ENCODE assay signal across 26 cellular contexts in the genomic region with DNA sequence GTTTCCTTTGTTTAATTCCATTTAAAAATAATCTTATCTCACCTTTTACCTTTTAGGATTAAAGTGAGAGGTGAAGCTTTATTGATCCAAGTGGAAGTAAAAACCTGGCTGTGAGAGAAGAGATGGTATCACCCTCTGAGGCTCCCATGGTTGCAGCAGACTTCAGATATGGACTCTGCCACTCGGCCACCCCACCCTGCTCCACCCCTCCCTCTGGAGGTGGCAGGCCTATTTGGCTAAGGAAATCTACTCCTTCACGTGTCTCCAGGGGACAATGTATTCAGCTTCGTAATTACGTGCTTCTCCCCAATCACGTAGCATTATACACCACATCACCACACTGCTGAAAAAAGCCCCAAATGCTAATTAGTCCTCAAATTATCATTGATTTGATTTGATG.
"Had no signal": no experiment of that assay in that cellular context is flagged by ENCODE, and none has a peak within 500 bp of the region (broad histone marks: within the 10 kb centered on the region; RNA-seq: fewer than 3 reads in every experiment).

No MANE protein-coding gene starts in this region.

- ATAC-seq: activated CD4-positive, CD25-positive, alpha-beta regulatory T cell treated with anti-CD3 and anti-CD28 coated beads, Interleukin-2, amount 50 U/mL, for 24 hours; activated CD8-positive, alpha-beta memory T cell treated with anti-CD3 and anti-CD28 coated beads, Interleukin-2, amount 10 ng/mL, durations not matched to agents 7 days and 5 days; activated CD8-positive, alpha-beta T cell treated with anti-CD3 and anti-CD28 coated beads for 36 hours; gastrocnemius medialis; left colon had no signal

- DNase-seq: activated CD4-positive, alpha-beta T cell treated with anti-CD3 and anti-CD28 coated beads, Interleukin-2, amount 10 ng/mL, durations not matched to agents 24 days and 14 days; activated CD8-positive, alpha-beta memory T cell treated with anti-CD3 and anti-CD28 coated beads, Interleukin-2, amount 10 ng/mL, durations not matched to agents 7 days and 5 days; activated CD8-positive, alpha-beta T cell treated with anti-CD3 and anti-CD28 coated beads for 36 hours; activated gamma-delta T cell treated with Interleukin-2 at 50 U/mL for 16 hours; activated T-cell treated with anti-CD3 and anti-CD28 coated beads for 4 hours; adrenal gland; colonic mucosa; gastrocnemius medialis; head of caudate nucleus; islet precursor cell; left colon; mesenchymal stem cell; naive B cell; ovary; stimulated activated CD4-positive, alpha-beta T cell treated with anti-CD3 and anti-CD28 coated beads, Interleukin-2, amount 100 ng/mL, for 48 hours; stimulated activated CD8-positive, alpha-beta memory T cell treated with anti-CD3 and anti-CD28 coated beads, Interleukin-4, amount 100 ng/mL, for 48 hours; stimulated activated naive CD4-positive, alpha-beta T cell; upper lobe of left lung had no signal

- H3K4me1 Mint-ChIP-seq: naive B cell had no signal

- H3K9me3 Mint-ChIP-seq: activated CD4-positive, alpha-beta T cell treated with anti-CD3 and anti-CD28 coated beads, Interleukin-2, amount 10 ng/mL, durations not matched to agents 24 days and 14 days had no signal

- H3K4me3 Mint-ChIP-seq: activated CD4-positive, alpha-beta T cell treated with anti-CD3 and anti-CD28 coated beads, Interleukin-2, amount 10 ng/mL, durations not matched to agents 24 days and 14 days; activated CD8-positive, alpha-beta memory T cell treated with anti-CD3 and anti-CD28 coated beads, Interleukin-2, amount 10 ng/mL, durations not matched to agents 7 days and 5 days; activated CD8-positive, alpha-beta T cell treated with anti-CD3 and anti-CD28 coated beads for 36 hours; activated naive CD8-positive, alpha-beta T cell; central memory CD8-positive, alpha-beta T cell; naive B cell had no signal

- H3K27me3 Mint-ChIP-seq: activated CD4-positive, alpha-beta T cell treated with anti-CD3 and anti-CD28 coated beads, Interleukin-2, amount 10 ng/mL, durations not matched to agents 24 days and 14 days; activated CD8-positive, alpha-beta memory T cell treated with anti-CD3 and anti-CD28 coated beads, Interleukin-2, amount 10 ng/mL, durations not matched to agents 7 days and 5 days; activated CD8-positive, alpha-beta T cell treated with anti-CD3 and anti-CD28 coated beads for 36 hours; central memory CD8-positive, alpha-beta T cell; naive B cell had no signal

- H3K27ac Mint-ChIP-seq: activated CD4-positive, alpha-beta T cell treated with anti-CD3 and anti-CD28 coated beads, Interleukin-2, amount 10 ng/mL, durations not matched to agents 24 days and 14 days; activated CD8-positive, alpha-beta memory T cell treated with anti-CD3 and anti-CD28 coated beads, Interleukin-2, amount 10 ng/mL, durations not matched to agents 7 days and 5 days; activated CD8-positive, alpha-beta T cell treated with anti-CD3 and anti-CD28 coated beads for 36 hours; activated naive CD8-positive, alpha-beta T cell had no signal

- H3K4me3 ChIP-seq: adrenal gland, ascending aorta, colonic mucosa, dorsolateral prefrontal cortex, esophagus muscularis mucosa, gastrocnemius medialis, ovary, prostate gland, thoracic aorta, upper lobe of left lung had no signal

- H3K36me3 Mint-ChIP-seq: activated CD8-positive, alpha-beta memory T cell treated with anti-CD3 and anti-CD28 coated beads, Interleukin-2, amount 10 ng/mL, durations not matched to agents 7 days and 5 days; activated naive CD8-positive, alpha-beta T cell had no signal
